1 cellular context compared by ENCODE assay signal in genomic region chr17:64073771-64074703, GRCh38.
TF ChIP-seq lines count a peak whose summit lies in the region.

No MANE protein-coding gene starts in this region.

TF ChIP-seq in GM12878, 131 proteins besides CTCF, POLR2A, EP300 and RAD21 (continued from another document and continues in another):
- no peak for TF ChIP-seq ZBTB11 (CRISPR knock-in tag; IDR thresholded peaks at IDR 0.05)
- TF ChIP-seq ZNF274 (IDR thresholded peaks at IDR 0.05; ENCODE audit: insufficient read depth, insufficient read length) = no peak
- TF ChIP-seq JUND (IDR thresholded peaks at IDR 0.05; ENCODE audit: low read depth, low read length) = no peak
- TF ChIP-seq CEBPZ (IDR thresholded peaks at IDR 0.05; ENCODE audit: low read depth, low read length) = no peak
- TF ChIP-seq CBX5 (IDR thresholded peaks at IDR 0.05; ENCODE audit: low read depth) = peak; percentile 72; the same call in 1 of the 2 replicates
- TF ChIP-seq RELB (IDR thresholded peaks at IDR 0.05; ENCODE audit: low read depth) = peak; percentile 80
- TF ChIP-seq STAT3 (IDR thresholded peaks at IDR 0.05; ENCODE audit: low read depth, low read length) = no peak
- no peak for TF ChIP-seq BMI1 (IDR thresholded peaks at IDR 0.05; ENCODE audit: borderline replicate concordance)
- TF ChIP-seq IRF4 (IDR thresholded peaks at IDR 0.05; ENCODE audit: low read depth, low read length) = peak; percentile 98
- TF ChIP-seq RCOR1 (conservative IDR thresholded peaks at IDR 0.05; ENCODE audit: low read depth, low read length) = no peak
- no peak for TF ChIP-seq YY1 (IDR thresholded peaks at IDR 0.05; ENCODE audit: low read depth, low read length)
- no peak for TF ChIP-seq SMAD5 (IDR thresholded peaks at IDR 0.05; ENCODE audit: low read depth)
- TF ChIP-seq TCF12 (IDR thresholded peaks at IDR 0.05; ENCODE audit: low read depth, low read length) = peak; percentile 37; the same call in 1 of the 2 replicates
- TF ChIP-seq GATAD2B (conservative IDR thresholded peaks at IDR 0.05; ENCODE audit: low read depth) = no peak
- 0 out of 2 replicates have a peak, but pooled peaks have one; percentile 43 for TF ChIP-seq BCL11A (IDR thresholded peaks at IDR 0.05; ENCODE audit: low read depth, low read length)
- peak; percentile 84 for TF ChIP-seq EED (IDR thresholded peaks at IDR 0.05; ENCODE audit: low read depth)
- TF ChIP-seq HSF1 (IDR thresholded peaks at IDR 0.05; ENCODE audit: low read depth, low read length) = no peak
- TF ChIP-seq NR2C1 (IDR thresholded peaks at IDR 0.05) = no peak
- no peak; the same call in 1 of the 2 replicates for TF ChIP-seq FOXM1 (IDR thresholded peaks at IDR 0.05; ENCODE audit: low read depth, low read length)
- no peak for TF ChIP-seq ZNF592 (IDR thresholded peaks at IDR 0.05)
- no peak for TF ChIP-seq SIX5 (IDR thresholded peaks at IDR 0.05; ENCODE audit: low read depth, low read length, severe bottlenecking)
- no peak for TF ChIP-seq EZH2 (IDR thresholded peaks at IDR 0.05; ENCODE audit: borderline replicate concordance, control insufficient read depth, low read depth, low read length)
- no peak for TF ChIP-seq ZBED1 (IDR thresholded peaks at IDR 0.05; ENCODE audit: borderline replicate concordance)
- no peak for TF ChIP-seq IRF3 (IDR thresholded peaks at IDR 0.05)
- no peak for TF ChIP-seq NKRF (conservative IDR thresholded peaks at IDR 0.05)
- TF ChIP-seq NRF1 (conservative IDR thresholded peaks at IDR 0.05; ENCODE audit: low read depth, low read length) = no peak
- no peak for TF ChIP-seq LARP7 (IDR thresholded peaks at IDR 0.05)
- no peak for TF ChIP-seq KAT2A (conservative IDR thresholded peaks at IDR 0.05; ENCODE audit: control insufficient read depth, low read depth, low read length)
- no peak for TF ChIP-seq E2F8 (IDR thresholded peaks at IDR 0.05; ENCODE audit: low read depth, partially characterized antibody)
- no peak for TF ChIP-seq ZNF384 (IDR thresholded peaks at IDR 0.05; ENCODE audit: borderline replicate concordance, low read depth, low read length)
- no peak for TF ChIP-seq SP1 (IDR thresholded peaks at IDR 0.05; ENCODE audit: low read depth, low read length)
- TF ChIP-seq ELK1 (IDR thresholded peaks at IDR 0.05; ENCODE audit: low read depth, low read length) = no peak
- TF ChIP-seq NBN (IDR thresholded peaks at IDR 0.05) = 0 out of 2 replicates have a peak, but pooled peaks have one; percentile 49
- no peak for TF ChIP-seq KDM1A (IDR thresholded peaks at IDR 0.05; ENCODE audit: borderline replicate concordance)
- peak in 1 of 2 experiments; percentile 62; a peak in 1 of 4 replicates for TF ChIP-seq CEBPB (IDR thresholded peaks at IDR 0.05; ENCODE audit: borderline replicate concordance in 1 of 2, low read depth in 2 of 2, low read length in 2 of 2)
- TF ChIP-seq GABPA (IDR thresholded peaks at IDR 0.05; ENCODE audit: low read depth) = no peak
- no peak for TF ChIP-seq CHD1 (IDR thresholded peaks at IDR 0.05; ENCODE audit: low read depth, low read length)
- TF ChIP-seq CBFB (IDR thresholded peaks at IDR 0.05; ENCODE audit: low read depth) = no peak
- no peak for TF ChIP-seq TARDBP (IDR thresholded peaks at IDR 0.05; ENCODE audit: borderline replicate concordance)
- TF ChIP-seq RB1 (IDR thresholded peaks at IDR 0.05; ENCODE audit: borderline replicate concordance) = no peak
